8 cellular contexts compared by ENCODE assay signal in genomic region chr14:69101331-69101826, GRCh38. TPM values are rescaled to one million over a fixed set of nuclear protein-coding genes. Genes with fewer than 3 reads are reported as not detected.
DNase-seq lines count a peak whose midpoint lies in the region; ATAC-seq and TF ChIP-seq lines count a peak whose summit lies in the region.

No MANE protein-coding gene starts in this region.

- H3K4me3 ChIP-seq in Panc1 (ENCODE audit: low read depth in 2 of 2, low read length in 2 of 2) (no peak overlapping the region), muscle layer of colon (ENCODE audit: low read depth in 1 of 2, low read length in 2 of 2) (no peak overlapping the region)

- H3K9me3 Mint-ChIP-seq in activated naive CD4-positive, alpha-beta T cell treated with anti-CD3 and anti-CD28 coated beads, Interleukin-2, amount 10 ng/mL, durations not matched to agents 7 days and 5 days, result no peaks in the 10 kb centered on the region

- BruUV-seq in Panc1 (replicated peaks; lab: Mats Ljungman, UMichigan), result no TSS peak

- ATAC-seq in Panc1, result no peak
- ATAC-seq in GM21825 (IDR thresholded peaks at IDR 0.05; ENCODE audit: unreplicated experiment), result no peak

- no peaks in the 10 kb centered on the region for H3K27me3 ChIP-seq in Panc1 (ENCODE audit: control insufficient read depth, insufficient read depth, low read length)
- H3K27me3 ChIP-seq in muscle layer of colon (ENCODE audit: control insufficient read depth in 1 of 2, insufficient read depth in 2 of 2, low read length in 2 of 2), result no peaks in the 10 kb centered on the region

- CTCF ChIA-PET in activated naive CD4-positive, alpha-beta T cell treated with anti-CD3 and anti-CD28 coated beads, Interleukin-2, amount 10 ng/mL, durations not matched to agents 7 days and 5 days (lab: Charles Lee), result interaction anchor here (0.6 to 1.2 kb wide), 5 partner anchors 8 to 238 kb away, joined by 3 to 11 read pairs (median 3); no protein-coding TSS in a partner anchor
- CTCF ChIA-PET in Panc1 (lab: Charles Lee), result no interaction called here

- peaks cover 20% of the 10 kb centered on the region for H3K36me3 Mint-ChIP-seq in activated naive CD4-positive, alpha-beta T cell treated with anti-CD3 and anti-CD28 coated beads, Interleukin-2, amount 10 ng/mL, durations not matched to agents 7 days and 5 days

- no peaks in the 10 kb centered on the region for H3K27me3 Mint-ChIP-seq in activated naive CD4-positive, alpha-beta T cell treated with anti-CD3 and anti-CD28 coated beads, Interleukin-2, amount 10 ng/mL, durations not matched to agents 7 days and 5 days

- no peak overlapping the region for H3K9ac ChIP-seq in muscle layer of colon (ENCODE audit: low read length)

- POLR2A ChIA-PET in Panc1 (lab: Charles Lee), result no interaction called here

- in situ Hi-C loops in Panc1 (cut with HindIII; ENCODE audit: low pct_unique_long_range_greater_than_20kb, low sequenced_read_pairs), result no loop called here

- no peak overlapping the region; the same call in 1 of the 2 replicates for H3K27ac ChIP-seq in Panc1 (ENCODE audit: low read length)
- H3K27ac ChIP-seq in muscle layer of colon (ENCODE audit: low read depth, low read length), result peak overlapping the region; percentile 16

- no peaks in the 10 kb centered on the region for H3K9me3 ChIP-seq in Panc1 (ENCODE audit: control insufficient read depth, insufficient read depth, low read depth, low read length)
- no peaks in the 10 kb centered on the region for H3K9me3 ChIP-seq in muscle layer of colon (ENCODE audit: low read length)

- H3K36me3 ChIP-seq in Panc1 (ENCODE audit: control insufficient read depth, insufficient read depth, low read length), result no peaks in the 10 kb centered on the region; the same call in 1 of the 2 replicates
- peaks cover 22% of the 10 kb centered on the region for H3K36me3 ChIP-seq in muscle layer of colon (ENCODE audit: insufficient read depth, low read length)

- no peak overlapping the region for H3K4me3 Mint-ChIP-seq in activated naive CD4-positive, alpha-beta T cell treated with anti-CD3 and anti-CD28 coated beads, Interleukin-2, amount 10 ng/mL, durations not matched to agents 7 days and 5 days

- peak; percentile 46; the same call in 1 of the 2 replicates for TF ChIP-seq CTCF in Panc1 (IDR thresholded peaks at IDR 0.05)

- DNase-seq in activated naive CD4-positive, alpha-beta T cell treated with anti-CD3 and anti-CD28 coated beads, Interleukin-2, amount 10 ng/mL, durations not matched to agents 7 days and 5 days, result no peak
- no peak for DNase-seq in activated naive CD4-positive, alpha-beta T cell treated with Interleukin-2 at 50 U/mL for 16 hours
- DNase-seq in Panc1 (ENCODE audit: low read depth, low spot score) (no peak), dermis blood vessel endothelial cell (peak; percentile 85), hypothalamus (lab: John Stamatoyannopoulos, UW) (no peak), T-helper 9 cell (no peak)

- H3K4me1 ChIP-seq in Panc1 (ENCODE audit: control insufficient read depth, insufficient read depth, low read length), result no peaks in the 10 kb centered on the region; the same call in none of the 2 replicates
- peaks cover 19% of the 10 kb centered on the region for H3K4me1 ChIP-seq in muscle layer of colon (ENCODE audit: insufficient read depth, low read length)

- intact Hi-C loops in Panc1 (cut with micrococcal nuclease; ENCODE audit: unreplicated experiment), result no loop called here

- H3K4me1 Mint-ChIP-seq in activated naive CD4-positive, alpha-beta T cell treated with anti-CD3 and anti-CD28 coated beads, Interleukin-2, amount 10 ng/mL, durations not matched to agents 7 days and 5 days, result peaks cover 10% of the 10 kb centered on the region

- H3K27ac Mint-ChIP-seq in activated naive CD4-positive, alpha-beta T cell treated with anti-CD3 and anti-CD28 coated beads, Interleukin-2, amount 10 ng/mL, durations not matched to agents 7 days and 5 days, result peak overlapping the region; percentile 33

RNA-seq across cellular contexts. Expression of gene DCAF5, which starts 51.5 kb away (rescaled TPM):
- total RNA-seq in Panc1 (2021; ENCODE audit: unreplicated experiment) (27.6 TPM), dermis blood vessel endothelial cell (13.6 and 17.4 TPM in 2 replicates)
- polyA plus RNA-seq in Panc1 (2012; ENCODE audit: insufficient read length), result 18.6 TPM
